Comparison of ENCODE assay signal across 1 cellular context in genomic region chr10:82221750-82222149, GRCh38.
TF ChIP-seq lines count a peak whose summit lies in the region.

No MANE protein-coding gene starts in this region.

TF ChIP-seq in GM12878, 131 proteins besides CTCF, POLR2A, EP300 and RAD21 (continued from another document):
- TF ChIP-seq BCLAF1 (IDR thresholded peaks at IDR 0.05) (no peak), EZH2 (IDR thresholded peaks at IDR 0.05; ENCODE audit: borderline replicate concordance, control insufficient read depth, low read depth, low read length) (no peak)
